ENCODE assay signal across 10 cellular contexts in genomic region chr22:41826430-41827383, GRCh38. TPM values are rescaled to one million over a fixed set of nuclear protein-coding genes. Genes with fewer than 3 reads are reported as not detected.
DNase-seq lines count a peak whose midpoint lies in the region; ATAC-seq, FAIRE-seq and TF ChIP-seq lines count a peak whose summit lies in the region.
"Had no signal": no experiment of that assay in that cellular context is flagged by ENCODE, and none has a peak within 500 bp of the region (broad histone marks: within the 10 kb centered on the region; RNA-seq: fewer than 3 reads in every experiment).

No MANE protein-coding gene starts in this region.

- SMC1A ChIA-PET in GM12878 (lab: Charles Lee; ENCODE audit: uncharacterized antibody, unreplicated experiment): interaction anchor here (1.0 to 2.1 kb wide), 7 partner anchors 14 to 128 kb away, joined by 3 to 6 read pairs (median 4); partner anchors contain the start of genes CCDC134 and MEI1

- no TSS peak for BruUV-seq in GM12878 (replicated peaks; lab: Mats Ljungman, UMichigan)

- POLR2A ChIA-PET in GM12878 (lab: Charles Lee): interaction anchor here (0.5 to 2.7 kb wide), 5 partner anchors 13 to 378 kb away, joined by 3 to 8 read pairs (median 3); partner anchors contain the start of gene CCDC134

- peak; percentile 31; the same call in 1 of the 2 replicates for TF ChIP-seq POLR2A in GM12878 (IDR thresholded peaks at IDR 0.05; ENCODE audit: low read depth, low read length)

- RAD21 ChIA-PET in GM12878 (lab: Charles Lee; ENCODE audit: unreplicated experiment): interaction anchor here (1.2 to 11.0 kb wide), 4 partner anchors 26 to 130 kb away, joined by 3 to 84 read pairs (median 4); partner anchors contain the start of genes CCDC134 and TNFRSF13C

- ATAC-seq in GM12878: no peak
- ATAC-seq in lung (ENCODE audit: insufficient read depth, low FRiP score): no peak
- no peak for ATAC-seq in HG02571 (IDR thresholded peaks at IDR 0.05; ENCODE audit: unreplicated experiment)
- no peak for ATAC-seq in HG03025 (IDR thresholded peaks at IDR 0.05; ENCODE audit: low FRiP score, unreplicated experiment)
- ATAC-seq: left lobe of liver had no signal

- intact Hi-C loops in GM12878 (cut with micrococcal nuclease; ENCODE audit: unreplicated experiment): no loop called here

- H3K9me2 ChIP-seq in MM.1S (replicated peaks; ENCODE audit: insufficient read depth, low read length): no peaks in the 10 kb centered on the region

- CTCF ChIA-PET in GM12878 (lab: Yijun Ruan, JAX): interaction anchor here (0.6 to 3.4 kb wide), 8 partner anchors 21 to 613 kb away, joined by 3 to 20 read pairs (median 6); no protein-coding TSS in a partner anchor

- H3K27ac ChIP-seq in MM.1S (ENCODE audit: low read length): peak overlapping the region; percentile 45; the same call in 1 of the 2 replicates
- H3K27ac ChIP-seq in GM12878 (ENCODE audit: control insufficient read depth, insufficient read depth): no peak overlapping the region
- peak overlapping the region; percentile 6 to 14 for H3K27ac ChIP-seq in lung (ENCODE audit: low read depth in 1 of 2, low read length in 1 of 2)
- peak overlapping the region in 1 of 2 donors; percentile 60 for H3K27ac ChIP-seq in small intestine (ENCODE audit: low read depth in 1 of 2, low read length in 1 of 2)

- TF ChIP-seq CTCF in MM.1S (IDR thresholded peaks at IDR 0.05; ENCODE audit: low read length) (no peak), GM12878 (IDR thresholded peaks at IDR 0.05 in 2 of 3, conservative IDR thresholded peaks at IDR 0.05 in 1 of 3; ENCODE audit: control insufficient read depth in 2 of 3, extremely low read depth in 1 of 3, insufficient read depth in 1 of 3, low read depth in 3 of 3, low read length in 3 of 3) (no peak), lung (IDR thresholded peaks at IDR 0.05; ENCODE audit: control extremely low read depth, extremely low read depth) (no peak)

- H3K27me3 ChIP-seq in MM.1S (replicated peaks; ENCODE audit: insufficient read depth, low read length) (no peaks in the 10 kb centered on the region), GM12878 (replicated peaks in 1 of 2; ENCODE audit: control insufficient read depth in 2 of 2, insufficient read depth in 2 of 2, low read length in 1 of 2) (no peaks in the 10 kb centered on the region), lung (ENCODE audit: control insufficient read depth, insufficient read depth) (no peaks in the 10 kb centered on the region), small intestine (ENCODE audit: control insufficient read depth in 2 of 2, insufficient read depth in 2 of 2, low read length in 2 of 2) (no peaks in the 10 kb centered on the region)

- H2AFZ ChIP-seq in MM.1S (ENCODE audit: low read length): no peak overlapping the region
- H2AFZ ChIP-seq in GM12878 (ENCODE audit: control insufficient read depth, low read depth, low read length): no peak overlapping the region

- H4K20me1 ChIP-seq in MM.1S (ENCODE audit: insufficient read depth, low read length): no peaks in the 10 kb centered on the region
- no peaks in the 10 kb centered on the region for H4K20me1 ChIP-seq in GM12878 (ENCODE audit: control insufficient read depth, insufficient read depth)

- peak overlapping the region; percentile 38 for H3K4me2 ChIP-seq in MM.1S (ENCODE audit: low read depth, low read length)
- no peak overlapping the region for H3K4me2 ChIP-seq in GM12878 (ENCODE audit: control insufficient read depth, insufficient read depth)

- TF ChIP-seq RAD21 in GM12878 (IDR thresholded peaks at IDR 0.05; ENCODE audit: insufficient read depth, low read depth, low read length): no peak

- 90% methylated on average over 11 of the region's 11 CpGs for WGBS in GM12878 (ENCODE audit: insufficient coverage, insufficient replicate concordance, low lambda C conversion rate, missing lambda C conversion rate)
- WGBS in lung, 2 donors: 69 to 83% methylated on average over 11 of the region's 11 CpGs
- 62 to 64% (median 63%) methylated on average over 11 of the region's 11 CpGs for WGBS in small intestine, 3 donors

- DNase-seq in MM.1S (no peak), GM12878 (ENCODE audit: low read depth, low spot score) (no peak), lung (ENCODE audit: low spot score) (no peak), small intestine (peak; percentile 57), UCSD-AML1 (lab: John Stamatoyannopoulos, UW; ENCODE audit: unreplicated experiment) (no peak)
- DNase-seq: DMS153 had no signal

- FAIRE-seq in GM12878 (lab: Jason Lieb, UNC) (no peak), small intestine (lab: Jason Lieb, UNC) (no peak)
- FAIRE-seq: GM12892 had no signal

- H3K36me3 ChIP-seq in MM.1S (replicated peaks; ENCODE audit: insufficient read depth, low read length) (no peaks in the 10 kb centered on the region), GM12878 (ENCODE audit: control insufficient read depth in 2 of 2, insufficient read depth in 2 of 2, low read length in 1 of 2) (peaks cover 8 to 10% of the 10 kb centered on the region in 2 experiments; a peak in 3 of 4 replicates), lung (ENCODE audit: control insufficient read depth in 2 of 2, insufficient read depth in 2 of 2, low read length in 2 of 2) (peaks cover 0 to 2% of the 10 kb centered on the region in 2 donors), small intestine (ENCODE audit: control insufficient read depth in 2 of 2, insufficient read depth in 2 of 2, low read length in 2 of 2) (peaks cover 0 to 2% of the 10 kb centered on the region in 2 donors)

- in situ Hi-C loops in GM12878 (cut with MboI): no loop called here

- H3K79me2 ChIP-seq in MM.1S (ENCODE audit: low read length): no peaks in the 10 kb centered on the region
- H3K79me2 ChIP-seq in GM12878 (ENCODE audit: control insufficient read depth, insufficient read depth, low read length): peaks cover 5% of the 10 kb centered on the region

- H3K4me3 ChIP-seq in MM.1S (ENCODE audit: low read length) (no peak overlapping the region), GM12878 (no peak overlapping the region), lung (no peak overlapping the region), small intestine (ENCODE audit: low read depth in 1 of 2, low read length in 2 of 2) (no peak overlapping the region)

- H3K9ac ChIP-seq in MM.1S (ENCODE audit: low read length) (0 out of 2 replicates have a peak overlapping the region, but pooled peaks have one; percentile 3), GM12878 (ENCODE audit: control insufficient read depth, insufficient read depth, low read length) (no peak overlapping the region)

- peaks cover 29% of the 10 kb centered on the region for H3F3A ChIP-seq in MM.1S (ENCODE audit: insufficient read depth, low read length)

- TF ChIP-seq EP300 in GM12878 (IDR thresholded peaks at IDR 0.05; ENCODE audit: borderline replicate concordance in 1 of 2, control insufficient read depth in 1 of 2, low read depth in 2 of 2, low read length in 2 of 2): no peak

- H3K4me1 ChIP-seq in MM.1S (ENCODE audit: low read length): peaks cover 35% of the 10 kb centered on the region
- H3K4me1 ChIP-seq in GM12878 (ENCODE audit: control insufficient read depth, insufficient read depth, low read length): peaks cover 5% of the 10 kb centered on the region
- peaks cover 3 to 16% of the 10 kb centered on the region in 2 donors for H3K4me1 ChIP-seq in lung (ENCODE audit: control insufficient read depth in 2 of 2, insufficient read depth in 2 of 2, low read length in 2 of 2)
- peaks cover 0 to 4% of the 10 kb centered on the region in 2 donors for H3K4me1 ChIP-seq in small intestine (ENCODE audit: control insufficient read depth in 2 of 2, insufficient read depth in 1 of 2, low read depth in 1 of 2, low read length in 1 of 2)

- H3K9me3 ChIP-seq in MM.1S (replicated peaks; ENCODE audit: insufficient read depth, low read length) (no peaks in the 10 kb centered on the region), GM12878 (replicated peaks; ENCODE audit: control insufficient read depth, insufficient read depth, low read length) (no peaks in the 10 kb centered on the region; the same call in 2 of the 3 replicates), lung (ENCODE audit: control insufficient read depth in 2 of 2, insufficient read depth in 1 of 2, low read length in 1 of 2) (no peaks in the 10 kb centered on the region), small intestine (ENCODE audit: control insufficient read depth, low read depth) (no peaks in the 10 kb centered on the region)

RNA-seq across cellular contexts. Expression of gene SREBF2, which starts 6.2 kb away (rescaled TPM):
- 537 and 614 TPM in 2 replicates for total RNA-seq in GM12878 (2013; cell fraction: nucleolus; rRNA removed)
- total RNA-seq in GM12878 (2014; rRNA removed) (62.9 and 75.3 TPM in 2 replicates), GM12878 (2014; rRNA removed; fragmentation: Illumina TruSeq; extraction: Trizol) (52.2 and 56.3 TPM in 2 replicates), GM12878 (2021) (171 and 177 TPM in 2 replicates), lung (100 to 1,000 TPM in 1 of 2 donors, 10 to 100 TPM in 1; 68.1 to 155 TPM)
- 105 TPM for polyA plus RNA-seq in GM12878 (2011; ENCODE audit: low read depth)
- polyA plus RNA-seq in GM12878 (2011; rRNA removed) (94.7 and 124 TPM in 2 replicates), GM12878 (2014; fragmentation: Illumina TruSeq; extraction: Trizol) (144 and 150 TPM in 2 replicates), GM12878 (2014; fragmentation: Nextera tagmentation; extraction: Ambion mirVana) (1 to 10 TPM; 2.4 to 3.6 TPM), GM12878 (2014; rRNA removed) (160 and 184 TPM in 2 replicates), GM12878 (2016; fragmentation: Nextera tagmentation; extraction: Ambion mirVana) (10 to 100 TPM; 73.8 to 82.3 TPM), lung (10 to 100 TPM; 70.6 to 81.2 TPM), small intestine (10 to 100 TPM; 14.1 to 81.2 (median 15.0) TPM)
- polyA plus RNA-seq in GM12878 (2011; cell fraction: cytosol; rRNA removed): 139 and 162 TPM in 2 replicates
- 458 and 495 TPM in 2 replicates for polyA plus RNA-seq in GM12878 (2011; cell fraction: nucleus; rRNA removed)
- 149 and 160 TPM in 2 replicates for polyA plus RNA-seq in GM12878 (2012)
- polyA minus RNA-seq in GM12878 (2011; rRNA and poly(A)+ RNA removed): 180 and 262 TPM in 2 replicates
- polyA minus RNA-seq in GM12878 (2011; cell fraction: cytosol; rRNA and poly(A)+ RNA removed): 77.4 and 82.9 TPM in 2 replicates
- 89.6 and 141 TPM in 2 replicates for polyA minus RNA-seq in GM12878 (2011; cell fraction: nucleus; rRNA and poly(A)+ RNA removed)

RNA-seq across cellular contexts. Expression of gene CCDC134, which starts 26.2 kb away (rescaled TPM):
- 19.5 and 23.0 TPM in 2 replicates for total RNA-seq in GM12878 (2013; cell fraction: nucleolus; rRNA removed)
- total RNA-seq in GM12878 (2014; rRNA removed): 14.5 and 15.8 TPM in 2 replicates
- total RNA-seq in GM12878 (2014; rRNA removed; fragmentation: Illumina TruSeq; extraction: Trizol): 11.8 and 13.6 TPM in 2 replicates
- total RNA-seq in GM12878 (2021): 18.2 and 19.3 TPM in 2 replicates
- polyA plus RNA-seq in GM12878 (2011; ENCODE audit: low read depth): 2.9 TPM
- polyA plus RNA-seq in GM12878 (2011; rRNA removed): 4.7 and 8.2 TPM in 2 replicates
- 12.0 and 15.1 TPM in 2 replicates for polyA plus RNA-seq in GM12878 (2011; cell fraction: cytosol; rRNA removed)
- polyA plus RNA-seq in GM12878 (2011; cell fraction: nucleus; rRNA removed): 12.0 and 13.9 TPM in 2 replicates
- 4.8 and 5.4 TPM in 2 replicates for polyA plus RNA-seq in GM12878 (2012)
- polyA plus RNA-seq in GM12878 (2014; fragmentation: Illumina TruSeq; extraction: Trizol): 9.1 and 10.6 TPM in 2 replicates
- polyA plus RNA-seq in GM12878 (2014; fragmentation: Nextera tagmentation; extraction: Ambion mirVana): 1 to 10 TPM in 1 of 2 experiments, under 1 TPM in 1; 0.35 to 1.2 TPM
- polyA plus RNA-seq in GM12878 (2014; rRNA removed): 10.7 and 14.0 TPM in 2 replicates
- 10 to 100 TPM; 12.8 to 14.4 TPM for polyA plus RNA-seq in GM12878 (2016; fragmentation: Nextera tagmentation; extraction: Ambion mirVana)
- 22.6 and 41.9 TPM in 2 replicates for polyA minus RNA-seq in GM12878 (2011; rRNA and poly(A)+ RNA removed)
- 11.0 and 13.6 TPM in 2 replicates for polyA minus RNA-seq in GM12878 (2011; cell fraction: cytosol; rRNA and poly(A)+ RNA removed)
- polyA minus RNA-seq in GM12878 (2011; cell fraction: nucleus; rRNA and poly(A)+ RNA removed): 7.3 and 9.1 TPM in 2 replicates
- total RNA-seq in lung: 10 to 100 TPM in 1 of 2 donors, 1 to 10 TPM in 1; 9.9 to 10.6 TPM
- polyA plus RNA-seq in lung: 1 to 10 TPM; 2.5 to 4.2 TPM
- polyA plus RNA-seq in small intestine: 1 to 10 TPM; 2.2 to 4.9 (median 2.4) TPM
